10 cellular contexts compared by ENCODE assay signal in the genomic region with DNA sequence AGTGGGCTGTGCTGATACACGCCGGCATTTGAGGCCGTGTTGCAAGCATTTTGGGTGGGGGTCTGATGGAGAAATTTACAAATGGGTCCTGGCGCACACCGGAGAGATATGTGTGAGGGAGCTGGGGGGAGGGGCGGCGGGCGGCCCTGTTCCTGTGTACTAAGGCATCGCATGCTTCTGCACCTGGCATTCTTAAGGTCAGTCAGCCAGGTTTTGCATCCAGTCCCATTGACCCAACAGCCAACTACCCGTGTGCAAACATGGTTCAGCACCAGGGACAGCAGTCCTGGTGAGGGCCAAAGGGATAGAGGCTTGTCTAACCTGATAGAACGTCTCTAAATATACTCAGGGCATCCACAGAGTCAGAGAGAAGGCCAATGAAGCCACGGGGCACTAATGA. TPM values are rescaled to one million over a fixed set of nuclear protein-coding genes. Genes with fewer than 3 reads are reported as not detected.
A peak's percentile ranks its signal among the peaks of the same experiment; 100 is the strongest.
DNase-seq lines count a peak whose midpoint lies in the region; ATAC-seq and TF ChIP-seq lines count a peak whose summit lies in the region.
"Had no signal": no experiment of that assay in that cellular context is flagged by ENCODE, and none has a peak within 500 bp of the region (broad histone marks: within the 10 kb centered on the region; RNA-seq: fewer than 3 reads in every experiment).

No MANE protein-coding gene starts in this region.

- H3K9ac ChIP-seq in trophoblast cell (ENCODE audit: low read length), result no peak overlapping the region

- no peaks in the 10 kb centered on the region for H3K9me3 ChIP-seq in trophoblast cell (ENCODE audit: insufficient read depth, low read depth, low read length)
- H3K9me3 ChIP-seq: psoas muscle had no signal

- H3K4me3 ChIP-seq in trophoblast cell (ENCODE audit: low read depth, low read length), result no peak overlapping the region
- H3K4me3 ChIP-seq in lower leg skin (ENCODE audit: low read depth, poor library complexity, severe bottlenecking), result no peak overlapping the region
- H3K4me3 ChIP-seq: psoas muscle had no signal

- H3K36me3 ChIP-seq in trophoblast cell (ENCODE audit: control insufficient read depth in 1 of 2, insufficient read depth in 2 of 2, low read length in 2 of 2), result no peaks in the 10 kb centered on the region

- H3K27me3 Mint-ChIP-seq in natural killer cell treated with Interleukin-12 subunit alpha and Interleukin-12 subunit beta and Interleukin-15 and Interleukin-18, amount 100 ng/mL, for 72 hours, result no peaks in the 10 kb centered on the region

- H2BK5ac ChIP-seq in trophoblast cell (ENCODE audit: low read depth, low read length, poor library complexity), result no peak overlapping the region

- H3K79me1 ChIP-seq in trophoblast cell (ENCODE audit: low read length), result no peaks in the 10 kb centered on the region

- H3K23ac ChIP-seq in trophoblast cell (ENCODE audit: low read length), result no peak overlapping the region

- H3K4me2 ChIP-seq in trophoblast cell (ENCODE audit: low read length), result no peak overlapping the region

- DNase-seq in NCI-H748 (lab: John Stamatoyannopoulos, UW; ENCODE audit: unreplicated experiment) (peak; percentile 60), NCI-H748 treated with DMSO at 0.1 percent for 48 hours (lab: John Stamatoyannopoulos, UW) (no peak), LoVo (ENCODE audit: low spot score) (peak; percentile 54), trophoblast cell (peak; percentile 44 to 75), lower leg skin (ENCODE audit: low spot score in 2 of 2) (no peak), hepatic stellate cell (ENCODE audit: low spot score) (no peak)
- no peak for DNase-seq in natural killer cell treated with Interleukin-12 subunit alpha and Interleukin-12 subunit beta and Interleukin-15 and Interleukin-18, amount 100 ng/mL, for 72 hours (ENCODE audit: low spot score)

- no peak overlapping the region for H2AFZ ChIP-seq in trophoblast cell (ENCODE audit: insufficient read depth, low read length, poor library complexity)

- H3K27me3 ChIP-seq in trophoblast cell (ENCODE audit: insufficient read depth, low read length), result no peaks in the 10 kb centered on the region

- H2BK120ac ChIP-seq in trophoblast cell (ENCODE audit: insufficient read depth, low read length, poor library complexity), result no peak overlapping the region

- no peak overlapping the region for H3K14ac ChIP-seq in trophoblast cell (ENCODE audit: low read length)

- no peak overlapping the region for H4K91ac ChIP-seq in trophoblast cell (ENCODE audit: low read depth, low read length)

- H3K27ac ChIP-seq in cingulate gyrus (ENCODE audit: low read depth, low read length) (peak overlapping the region; percentile 70), trophoblast cell (ENCODE audit: low read depth, low read length) (no peak overlapping the region)
- H3K27ac ChIP-seq: psoas muscle had no signal

- intact Hi-C loops in lower leg skin (cut with DNase I; ENCODE audit: low total_unique reads), result no loop called here

- no peak overlapping the region for H4K12ac ChIP-seq in trophoblast cell (ENCODE audit: low read depth, low read length)

- H2BK12ac ChIP-seq in trophoblast cell (ENCODE audit: low read length), result no peak overlapping the region

- no peak overlapping the region for H4K8ac ChIP-seq in trophoblast cell (ENCODE audit: low read depth, low read length)

- ATAC-seq in natural killer cell treated with Interleukin-12 subunit alpha and Interleukin-12 subunit beta and Interleukin-15 and Interleukin-18, amount 100 ng/mL, for 72 hours, result no peak
- ATAC-seq: psoas muscle had no signal

- H3K36me3 Mint-ChIP-seq in natural killer cell treated with Interleukin-12 subunit alpha and Interleukin-12 subunit beta and Interleukin-15 and Interleukin-18, amount 100 ng/mL, for 72 hours, result no peaks in the 10 kb centered on the region

- WGBS in trophoblast cell (ENCODE audit: extremely low coverage, insufficient coverage, insufficient read length), result no CpG with 5 or more reads among the region's 12 CpGs
- WGBS in lower leg skin, 2 donors, result 5% methylated on average over 12 of the region's 12 CpGs

- H3K27ac Mint-ChIP-seq in natural killer cell treated with Interleukin-12 subunit alpha and Interleukin-12 subunit beta and Interleukin-15 and Interleukin-18, amount 100 ng/mL, for 72 hours, result no peak overlapping the region

- H3K4me1 ChIP-seq in trophoblast cell (ENCODE audit: control insufficient read depth in 1 of 2, insufficient read depth in 2 of 2, low read length in 2 of 2), result no peaks in the 10 kb centered on the region
- H3K4me1 ChIP-seq: psoas muscle had no signal

- no peak overlapping the region for H3K4me3 Mint-ChIP-seq in natural killer cell treated with Interleukin-12 subunit alpha and Interleukin-12 subunit beta and Interleukin-15 and Interleukin-18, amount 100 ng/mL, for 72 hours

- no peak overlapping the region for H2AK5ac ChIP-seq in trophoblast cell (ENCODE audit: low read length)

- H3K18ac ChIP-seq in trophoblast cell (ENCODE audit: low read length), result no peak overlapping the region

- no peaks in the 10 kb centered on the region for H3K4me1 Mint-ChIP-seq in natural killer cell treated with Interleukin-12 subunit alpha and Interleukin-12 subunit beta and Interleukin-15 and Interleukin-18, amount 100 ng/mL, for 72 hours (ENCODE audit: low read depth in 2 of 2)

- H3K79me2 ChIP-seq in trophoblast cell (ENCODE audit: control insufficient read depth, insufficient read depth, low read length, poor library complexity), result no peaks in the 10 kb centered on the region

- no peak overlapping the region for H3K4ac ChIP-seq in trophoblast cell (ENCODE audit: low read depth, low read length)

- TF ChIP-seq POLR2A in lower leg skin (IDR thresholded peaks at IDR 0.05), result no peak

- H3K9me3 Mint-ChIP-seq in natural killer cell treated with Interleukin-12 subunit alpha and Interleukin-12 subunit beta and Interleukin-15 and Interleukin-18, amount 100 ng/mL, for 72 hours, result peaks cover 7% of the 10 kb centered on the region

- TF ChIP-seq CTCF in lower leg skin (IDR thresholded peaks at IDR 0.05), result no peak

RNA-seq across cellular contexts. Expression of gene GABRG2, which starts 0.8 kb away (rescaled TPM):
- polyA plus RNA-seq in trophoblast cell (2013), result 0.10 and 0.14 TPM in 2 replicates
- total RNA-seq in natural killer cell treated with Interleukin-12 subunit alpha and Interleukin-12 subunit beta and Interleukin-15 and Interleukin-18, amount 100 ng/mL, for 72 hours, result 1 to 10 TPM in 1 of 2 donors, not detected in 1; 1.6 TPM
- total RNA-seq in lower leg skin, result not detected
- total RNA-seq: psoas muscle had no signal
- polyA plus RNA-seq: AG04450 had no signal

Comparison
In these comparisons a context has a peak if more than half of its experiments do, and no peak if none do; other contexts are left out.
1. DNase-seq: peak in NCI-H748 (single experiment), LoVo (single experiment) and trophoblast cell (2 of 2); none in NCI-H748 treated with DMSO at 0.1 percent for 48 hours (single experiment), natural killer cell treated with Interleukin-12 subunit alpha and Interleukin-12 subunit beta and Interleukin-15 and Interleukin-18, amount 100 ng/mL, for 72 hours (single experiment), lower leg skin (0 of 2) and hepatic stellate cell (single experiment).